ENCODE assay signal across 28 cellular contexts in genomic region chr5:35012796-35013195, GRCh38. TPM values are rescaled to one million over a fixed set of nuclear protein-coding genes. Genes with fewer than 3 reads are reported as not detected.
DNase-seq lines count a peak whose midpoint lies in the region; ATAC-seq and TF ChIP-seq lines count a peak whose summit lies in the region.
"Had no signal": no experiment of that assay in that cellular context is flagged by ENCODE, and none has a peak within 500 bp of the region (broad histone marks: within the 10 kb centered on the region; RNA-seq: fewer than 3 reads in every experiment).

No MANE protein-coding gene starts in this region.

- H3K36me3 ChIP-seq in lung (ENCODE audit: control insufficient read depth in 2 of 2, insufficient read depth in 2 of 2, low read length in 2 of 2) (no peaks in the 10 kb centered on the region), brain microvascular endothelial cell (replicated peaks) (no peaks in the 10 kb centered on the region)
- H3K36me3 ChIP-seq: ascending aorta, vagina had no signal

- TF ChIP-seq CTCF in lung (IDR thresholded peaks at IDR 0.05; ENCODE audit: control extremely low read depth, extremely low read depth) (no peak), brain microvascular endothelial cell (IDR thresholded peaks at IDR 0.05; ENCODE audit: low read depth, low read length, missing control alignments) (no peak)

- in situ Hi-C loops in brain microvascular endothelial cell (cut with HindIII; ENCODE audit: low pct_ligation_motif_present, low sequenced_read_pairs) = no loop called here

- DNase-seq in H4 (ENCODE audit: low spot score) (peak; percentile 21), NCI-H2107 (lab: John Stamatoyannopoulos, UW) (peak; percentile 50), glomerular visceral epithelial cell (ENCODE audit: extremely low spot score) (peak; percentile 78), lung (ENCODE audit: low spot score) (peak; percentile 61), DMS153 (lab: John Stamatoyannopoulos, UW) (no peak), NCI-H526 treated with DMSO at 0.1 percent for 48 hours (lab: John Stamatoyannopoulos, UW) (no peak), brain microvascular endothelial cell (no peak)
- DNase-seq: activated CD4-positive, alpha-beta T cell treated with anti-CD3 and anti-CD28 coated beads for 4 hours; activated CD8-positive, alpha-beta memory T cell treated with anti-CD3 and anti-CD28 coated beads, Interleukin-2, amount 10 ng/mL, durations not matched to agents 7 days and 5 days; activated naive CD4-positive, alpha-beta T cell treated with anti-CD3 and anti-CD28 coated beads, Interleukin-2, amount 50 U/mL, for 16 hours; C1 segment of cervical spinal cord; effector CD8-positive, alpha-beta T cell; HFFc6; midbrain; NCI-H1436 treated with DMSO at 0.1 percent for 48 hours; NCI-H526; stimulated activated CD4-positive, alpha-beta T cell treated with anti-CD3 and anti-CD28 coated beads, Interleukin-12 subunit alpha, Interleukin-12 subunit beta, amount 100 ng/mL, for 4 hours; stimulated activated CD4-positive, alpha-beta T cell treated with anti-CD3 and anti-CD28 coated beads, Interleukin-4, amount 100 ng/mL, for 4 hours; stimulated activated naive CD4-positive, alpha-beta T cell had no signal

- H3K27ac ChIP-seq in lung (ENCODE audit: low read depth in 1 of 2, low read length in 1 of 2) = no peak overlapping the region
- H3K27ac ChIP-seq in brain microvascular endothelial cell = no peak overlapping the region
- H3K27ac ChIP-seq: ascending aorta, vagina had no signal

- H3K4me3 ChIP-seq in lung = no peak overlapping the region
- H3K4me3 ChIP-seq in brain microvascular endothelial cell (ENCODE audit: low read depth, low read length) = no peak overlapping the region
- H3K4me3 ChIP-seq: ascending aorta, vagina had no signal

- no peaks in the 10 kb centered on the region for H3K4me1 ChIP-seq in lung (ENCODE audit: control insufficient read depth in 2 of 2, insufficient read depth in 2 of 2, low read length in 2 of 2)
- H3K4me1 ChIP-seq: ascending aorta, vagina had no signal

- H3K27me3 ChIP-seq in lung (ENCODE audit: control insufficient read depth, insufficient read depth) = no peaks in the 10 kb centered on the region
- no peaks in the 10 kb centered on the region for H3K27me3 ChIP-seq in brain microvascular endothelial cell (replicated peaks)
- H3K27me3 ChIP-seq: ascending aorta, vagina had no signal

- no peak for ATAC-seq in lung (ENCODE audit: insufficient read depth, low FRiP score)
- ATAC-seq: activated CD8-positive, alpha-beta memory T cell treated with anti-CD3 and anti-CD28 coated beads, Interleukin-2, amount 10 ng/mL, durations not matched to agents 7 days and 5 days; natural killer cell treated with Interleukin-12 subunit alpha and Interleukin-12 subunit beta and Interleukin-15 and Interleukin-18, amount 100 ng/mL, for 72 hours; Panc1 had no signal

- H3K9me3 ChIP-seq in lung (ENCODE audit: control insufficient read depth in 2 of 2, insufficient read depth in 1 of 2, low read length in 1 of 2) = no peaks in the 10 kb centered on the region
- H3K9me3 ChIP-seq: ascending aorta, vagina had no signal

- WGBS in lung, 2 donors = 73 to 83% methylated on average over 5 of the region's 5 CpGs

RNA-seq across cellular contexts. Expression of gene AGXT2, which starts 35.0 kb away (rescaled TPM):
- not detected in 2 replicates for total RNA-seq in H4 (2014; rRNA removed; shearing (Covaris generic))
- not detected for total RNA-seq in lung
- polyA plus RNA-seq in lung = not detected
- total RNA-seq: activated CD8-positive, alpha-beta memory T cell treated with anti-CD3 and anti-CD28 coated beads, Interleukin-2, amount 10 ng/mL, durations not matched to agents 7 days and 5 days; ascending aorta; epithelial cell of proximal tubule; HFFc6; natural killer cell treated with Interleukin-12 subunit alpha and Interleukin-12 subunit beta and Interleukin-15 and Interleukin-18, amount 100 ng/mL, for 72 hours; osteocyte; SK-MEL-5; temporal lobe; vagina had no signal
- polyA plus RNA-seq: IgD-negative memory B cell had no signal

Comparison
In these comparisons a context has a peak if more than half of its experiments do, and no peak if none do; other contexts are left out.
1. DNase-seq: peak in H4 (single experiment), NCI-H2107 (single experiment), glomerular visceral epithelial cell (single experiment) and lung (single experiment); none in DMS153 (single experiment), NCI-H526 treated with DMSO at 0.1 percent for 48 hours (single experiment) and brain microvascular endothelial cell (single experiment).